Comparison of ENCODE assay signal across 18 cellular contexts in genomic region chr1:107459204-107459904, GRCh38.
DNase-seq lines count a peak whose midpoint lies in the region; ATAC-seq and TF ChIP-seq lines count a peak whose summit lies in the region.
"Had no signal": no experiment of that assay in that cellular context is flagged by ENCODE, and none has a peak within 500 bp of the region (broad histone marks: within the 10 kb centered on the region; RNA-seq: fewer than 3 reads in every experiment).

No MANE protein-coding gene starts in this region.

- peaks cover 11% of the 10 kb centered on the region for H3K4me1 Mint-ChIP-seq in GM23338
- H3K4me1 Mint-ChIP-seq: activated naive CD8-positive, alpha-beta T cell treated with anti-CD3 and anti-CD28 coated beads, Interleukin-2, amount 10 ng/mL, durations not matched to agents 7 days and 5 days; CD4-positive, CD25-positive, alpha-beta regulatory T cell had no signal

- TF ChIP-seq CTCF in GM23338 (conservative IDR thresholded peaks at IDR 0.05; ENCODE audit: low read depth in 2 of 2) (no peak), Peyer's patch (IDR thresholded peaks at IDR 0.05) (no peak)

- no peaks in the 10 kb centered on the region for H3K27me3 ChIP-seq in GM23338 (ENCODE audit: insufficient read depth)
- no peaks in the 10 kb centered on the region for H3K27me3 ChIP-seq in Peyer's patch
- H3K27me3 ChIP-seq: ovary, suprapubic skin had no signal

- H3F3A ChIP-seq in GM23338 (replicated peaks; ENCODE audit: low read depth) = no peaks in the 10 kb centered on the region

- H3K4me3 ChIP-seq in GM23338 (no peak overlapping the region), Peyer's patch (no peak overlapping the region)
- H3K4me3 ChIP-seq: mucosa of descending colon, ovary, PC-9, suprapubic skin had no signal

- H3K79me2 ChIP-seq in GM23338 (replicated peaks; ENCODE audit: insufficient read depth) = no peaks in the 10 kb centered on the region

- H3K27ac ChIP-seq in GM23338 (ENCODE audit: low read depth) (no peak overlapping the region), Peyer's patch (no peak overlapping the region)
- H3K27ac ChIP-seq: ovary, PC-9, suprapubic skin had no signal

- H3K9me2 ChIP-seq in GM23338 (ENCODE audit: insufficient read depth) = no peaks in the 10 kb centered on the region

- no peak overlapping the region for H3K4me3 Mint-ChIP-seq in GM23338
- H3K4me3 Mint-ChIP-seq: activated naive CD8-positive, alpha-beta T cell treated with anti-CD3 and anti-CD28 coated beads, Interleukin-2, amount 10 ng/mL, durations not matched to agents 7 days and 5 days; CD4-positive, CD25-positive, alpha-beta regulatory T cell had no signal

- ATAC-seq in GM19025 (IDR thresholded peaks at IDR 0.05; ENCODE audit: low read depth, unreplicated experiment) (peak; percentile 56), GM21619 (IDR thresholded peaks at IDR 0.05; ENCODE audit: unreplicated experiment) (peak; percentile 60), HG03066 (IDR thresholded peaks at IDR 0.05; ENCODE audit: low read depth, unreplicated experiment) (peak; percentile 61), GM23338 (no peak)
- ATAC-seq: mucosa of descending colon had no signal

- H2AFZ ChIP-seq in GM23338 = no peak overlapping the region
- H2AFZ ChIP-seq: PC-9 had no signal

- H3K9me3 ChIP-seq in Peyer's patch = no peaks in the 10 kb centered on the region
- H3K9me3 ChIP-seq: mucosa of descending colon, ovary, suprapubic skin had no signal

- no peaks in the 10 kb centered on the region for H3K36me3 Mint-ChIP-seq in GM23338 (ENCODE audit: low read depth)
- H3K36me3 Mint-ChIP-seq: activated naive CD8-positive, alpha-beta T cell treated with anti-CD3 and anti-CD28 coated beads, Interleukin-2, amount 10 ng/mL, durations not matched to agents 7 days and 5 days; CD4-positive, CD25-positive, alpha-beta regulatory T cell had no signal

- no peaks in the 10 kb centered on the region for H3K9me3 Mint-ChIP-seq in GM23338
- H3K9me3 Mint-ChIP-seq: activated naive CD8-positive, alpha-beta T cell treated with anti-CD3 and anti-CD28 coated beads, Interleukin-2, amount 10 ng/mL, durations not matched to agents 7 days and 5 days; CD4-positive, CD25-positive, alpha-beta regulatory T cell had no signal

- no peaks in the 10 kb centered on the region for H3K36me3 ChIP-seq in GM23338 (ENCODE audit: insufficient read depth)
- H3K36me3 ChIP-seq in Peyer's patch = no peaks in the 10 kb centered on the region
- H3K36me3 ChIP-seq: ovary, suprapubic skin had no signal

- DNase-seq in cerebellar cortex (ENCODE audit: low spot score) = peak; percentile 5
- no peak for DNase-seq in activated CD4-positive, CD25-positive, alpha-beta regulatory T cell treated with anti-CD3 and anti-CD28 coated beads, Interleukin-2, amount 50 U/mL, for 72 hours
- no peak for DNase-seq in GM23338 (ENCODE audit: low spot score)
- DNase-seq in Peyer's patch = no peak
- DNase-seq: activated CD4-positive, CD25-positive, alpha-beta regulatory T cell; activated naive CD8-positive, alpha-beta T cell treated with anti-CD3 and anti-CD28 coated beads, Interleukin-2, amount 10 ng/mL, durations not matched to agents 7 days and 5 days; CD4-positive, CD25-positive, alpha-beta regulatory T cell; cerebellar nuclear complex; kidney; NCI-H2171 treated with DMSO at 0.1 percent for 48 hours; ovary; PC-9; stimulated activated CD4-positive, alpha-beta T cell treated with anti-CD3 and anti-CD28 coated beads, Interleukin-12 subunit alpha, Interleukin-12 subunit beta, amount 100 ng/mL, for 4 hours had no signal

- H3K4me1 ChIP-seq in GM23338 (ENCODE audit: insufficient read depth) = no peaks in the 10 kb centered on the region
- no peaks in the 10 kb centered on the region for H3K4me1 ChIP-seq in Peyer's patch
- H3K4me1 ChIP-seq: suprapubic skin had no signal

- no peak for TF ChIP-seq POLR2A in Peyer's patch (IDR thresholded peaks at IDR 0.05)

- peaks cover 2% of the 10 kb centered on the region for H3K27me3 Mint-ChIP-seq in GM23338 (ENCODE audit: insufficient read depth, low read depth, poor library complexity)

- no peaks in the 10 kb centered on the region for H4K20me1 ChIP-seq in GM23338 (replicated peaks; ENCODE audit: insufficient read depth)

- no peak overlapping the region for H3K4me2 ChIP-seq in GM23338
- H3K4me2 ChIP-seq: PC-9 had no signal

- no peak overlapping the region for H3K27ac Mint-ChIP-seq in GM23338
- H3K27ac Mint-ChIP-seq: activated naive CD8-positive, alpha-beta T cell treated with anti-CD3 and anti-CD28 coated beads, Interleukin-2, amount 10 ng/mL, durations not matched to agents 7 days and 5 days; CD4-positive, CD25-positive, alpha-beta regulatory T cell had no signal

TF ChIP-seq in GM23338, 12 proteins besides CTCF, POLR2A, EP300 and RAD21 (continues in another document):
- TF ChIP-seq NANOG (IDR thresholded peaks at IDR 0.05; ENCODE audit: borderline replicate concordance) (no peak), ZNF462 (CRISPR knock-in tag; IDR thresholded peaks at IDR 0.05) (no peak), JUNB (IDR thresholded peaks at IDR 0.05; ENCODE audit: unreplicated experiment) (no peak)
- TF ChIP-seq, protein P1, sequence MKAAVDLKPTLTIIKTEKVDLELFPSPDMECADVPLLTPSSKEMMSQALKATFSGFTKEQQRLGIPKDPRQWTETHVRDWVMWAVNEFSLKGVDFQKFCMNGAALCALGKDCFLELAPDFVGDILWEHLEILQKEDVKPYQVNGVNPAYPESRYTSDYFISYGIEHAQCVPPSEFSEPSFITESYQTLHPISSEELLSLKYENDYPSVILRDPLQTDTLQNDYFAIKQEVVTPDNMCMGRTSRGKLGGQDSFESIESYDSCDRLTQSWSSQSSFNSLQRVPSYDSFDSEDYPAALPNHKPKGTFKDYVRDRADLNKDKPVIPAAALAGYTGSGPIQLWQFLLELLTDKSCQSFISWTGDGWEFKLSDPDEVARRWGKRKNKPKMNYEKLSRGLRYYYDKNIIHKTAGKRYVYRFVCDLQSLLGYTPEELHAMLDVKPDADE (IDR thresholded peaks at IDR 0.05) = no peak
